In the genomic region with DNA sequence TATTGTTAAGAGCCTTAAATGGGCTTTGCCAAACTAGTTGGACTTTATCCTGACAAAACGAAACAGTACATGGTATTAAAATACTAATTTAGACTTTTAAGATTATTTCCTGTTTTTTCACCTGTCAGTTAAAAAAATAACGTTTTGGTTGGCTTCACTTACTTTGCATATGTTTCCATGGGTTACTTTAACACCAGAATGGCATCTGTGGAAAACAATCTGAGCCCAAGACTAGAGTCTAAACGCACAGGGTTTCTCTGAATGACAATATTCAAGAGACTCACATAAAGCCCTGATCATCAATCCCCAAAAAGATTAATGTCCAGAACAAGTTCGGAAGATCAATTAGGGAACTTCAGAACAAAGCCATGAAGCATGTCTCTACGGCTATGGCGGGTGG, we compare ENCODE assay signal across 29 cellular contexts.
"Had no signal": no experiment of that assay in that cellular context is flagged by ENCODE, and none has a peak within 500 bp of the region (broad histone marks: within the 10 kb centered on the region; RNA-seq: fewer than 3 reads in every experiment).

No MANE protein-coding gene starts in this region.

- H3K36me3 Mint-ChIP-seq: naive thymus-derived CD8-positive, alpha-beta T cell; natural killer cell treated with Interleukin-12 subunit alpha and Interleukin-12 subunit beta and Interleukin-15 and Interleukin-18, amount 100 ng/mL, for 72 hours; stimulated activated effector memory CD8-positive, alpha-beta T cell treated with anti-CD3 and anti-CD28 coated beads, Interleukin-12 subunit alpha, Interleukin-12 subunit beta, amount 100 ng/mL, for 72 hours; stimulated activated naive B cell treated with anti-CD40 and anti-IgM and Interleukin-4, amounts not matched to agents 10 μg/mL and 1 μg/mL and 100 μg/mL, for 72 hours had no signal

- H3K4me1 Mint-ChIP-seq: naive thymus-derived CD8-positive, alpha-beta T cell; stimulated activated effector memory CD8-positive, alpha-beta T cell treated with anti-CD3 and anti-CD28 coated beads, Interleukin-12 subunit alpha, Interleukin-12 subunit beta, amount 100 ng/mL, for 72 hours had no signal

- H3K27ac Mint-ChIP-seq: naive thymus-derived CD8-positive, alpha-beta T cell; natural killer cell treated with Interleukin-12 subunit alpha and Interleukin-12 subunit beta and Interleukin-15 and Interleukin-18, amount 100 ng/mL, for 72 hours; progenitor cell of endocrine pancreas; stimulated activated effector memory CD8-positive, alpha-beta T cell treated with anti-CD3 and anti-CD28 coated beads, Interleukin-12 subunit alpha, Interleukin-12 subunit beta, amount 100 ng/mL, for 72 hours; stimulated activated naive B cell treated with anti-CD40 and anti-IgM and Interleukin-4, amounts not matched to agents 10 μg/mL and 1 μg/mL and 100 μg/mL, for 72 hours; stimulated activated naive CD8-positive, alpha-beta T cell treated with anti-CD3 and anti-CD28 coated beads, Interleukin-15, Interleukin-2, amounts not matched to agents 100 ng/mL and 50 ng/mL, for 24 hours had no signal

- H2AFZ ChIP-seq: parathyroid adenoma had no signal

- H3K4me1 ChIP-seq: parathyroid adenoma, psoas muscle, right lobe of liver, sigmoid colon, stomach, tibial nerve, upper lobe of left lung, vagina had no signal

- ATAC-seq: naive thymus-derived CD8-positive, alpha-beta T cell; natural killer cell treated with Interleukin-12 subunit alpha and Interleukin-12 subunit beta and Interleukin-15 and Interleukin-18, amount 100 ng/mL, for 72 hours; psoas muscle; right cardiac atrium; right lobe of liver; stimulated activated effector memory CD8-positive, alpha-beta T cell treated with anti-CD3 and anti-CD28 coated beads, Interleukin-12 subunit alpha, Interleukin-12 subunit beta, amount 100 ng/mL, for 72 hours; stimulated activated naive B cell treated with anti-CD40 and anti-IgM and Interleukin-4, amounts not matched to agents 10 μg/mL and 1 μg/mL and 100 μg/mL, for 72 hours had no signal

- H3K4me3 Mint-ChIP-seq: naive thymus-derived CD8-positive, alpha-beta T cell; natural killer cell treated with Interleukin-12 subunit alpha and Interleukin-12 subunit beta and Interleukin-15 and Interleukin-18, amount 100 ng/mL, for 72 hours; stimulated activated effector memory CD8-positive, alpha-beta T cell treated with anti-CD3 and anti-CD28 coated beads, Interleukin-12 subunit alpha, Interleukin-12 subunit beta, amount 100 ng/mL, for 72 hours; stimulated activated naive B cell treated with anti-CD40 and anti-IgM and Interleukin-4, amounts not matched to agents 10 μg/mL and 1 μg/mL and 100 μg/mL, for 72 hours; stimulated activated naive CD8-positive, alpha-beta T cell treated with anti-CD3 and anti-CD28 coated beads, Interleukin-15, Interleukin-2, amounts not matched to agents 100 ng/mL and 50 ng/mL, for 24 hours had no signal

- H3K79me2 ChIP-seq: parathyroid adenoma had no signal

- FAIRE-seq: small intestine, urothelium cell line had no signal

- H3K9me3 Mint-ChIP-seq: naive thymus-derived CD8-positive, alpha-beta T cell; natural killer cell treated with Interleukin-12 subunit alpha and Interleukin-12 subunit beta and Interleukin-15 and Interleukin-18, amount 100 ng/mL, for 72 hours; stimulated activated effector memory CD8-positive, alpha-beta T cell treated with anti-CD3 and anti-CD28 coated beads, Interleukin-12 subunit alpha, Interleukin-12 subunit beta, amount 100 ng/mL, for 72 hours; stimulated activated naive B cell treated with anti-CD40 and anti-IgM and Interleukin-4, amounts not matched to agents 10 μg/mL and 1 μg/mL and 100 μg/mL, for 72 hours; stimulated activated naive CD8-positive, alpha-beta T cell treated with anti-CD3 and anti-CD28 coated beads, Interleukin-15, Interleukin-2, amounts not matched to agents 100 ng/mL and 50 ng/mL, for 24 hours had no signal

- H3K9ac ChIP-seq: parathyroid adenoma had no signal

- H3K27ac ChIP-seq: neutrophil, ovary, parathyroid adenoma, psoas muscle, right lobe of liver, sigmoid colon, stomach, thoracic aorta, thyroid gland, tibial nerve, upper lobe of left lung, vagina had no signal

- H3K4me3 ChIP-seq: ovary, psoas muscle, right lobe of liver, sigmoid colon, stomach, thoracic aorta, thyroid gland, tibial nerve, upper lobe of left lung, vagina had no signal

- H3K9me3 ChIP-seq: neutrophil, ovary, psoas muscle, right lobe of liver, sigmoid colon, stomach, thoracic aorta, thyroid gland, tibial nerve, upper lobe of left lung, vagina had no signal

- H3K36me3 ChIP-seq: neutrophil, ovary, right lobe of liver, sigmoid colon, stomach, thoracic aorta, thyroid gland, tibial nerve, upper lobe of left lung, vagina had no signal

- H3K27me3 ChIP-seq: neutrophil, ovary, sigmoid colon, thyroid gland, upper lobe of left lung, vagina had no signal

- DNase-seq: naive thymus-derived CD8-positive, alpha-beta T cell; nucleus accumbens; ovary; posterior cingulate gyrus; psoas muscle; right cardiac atrium; right lobe of liver; sigmoid colon; small intestine; stimulated activated CD4-positive, alpha-beta T cell treated with anti-CD3 and anti-CD28 coated beads, Interleukin-15, amount 100 ng/mL, for 24 hours; stimulated activated CD4-positive, alpha-beta T cell treated with anti-CD3 and anti-CD28 coated beads, Interleukin-2, amount 100 ng/mL, for 24 hours; stimulated activated CD4-positive, alpha-beta T cell treated with anti-CD3 and anti-CD28 coated beads, Interleukin-2, amount 100 ng/mL, for 48 hours; stimulated activated CD4-positive, alpha-beta T cell treated with anti-CD3 and anti-CD28 coated beads, Interleukin-4, amount 100 ng/mL, for 24 hours; stimulated activated naive B cell treated with anti-CD40 and anti-IgM and Interleukin-4, amounts not matched to agents 10 μg/mL and 1 μg/mL and 100 μg/mL, for 72 hours; stimulated activated naive CD4-positive, alpha-beta T cell treated with Interleukin-2 at 50 U/mL for 16 hours; stomach; thyroid gland; trophoblast cell; upper lobe of left lung had no signal
